Comparison of ENCODE assay signal across 30 cellular contexts in genomic region chr6:79522609-79523008, GRCh38.
"Had no signal": no experiment of that assay in that cellular context is flagged by ENCODE, and none has a peak within 500 bp of the region (broad histone marks: within the 10 kb centered on the region; RNA-seq: fewer than 3 reads in every experiment).

No MANE protein-coding gene starts in this region.

- H3K9ac ChIP-seq: parathyroid adenoma had no signal

- H3K36me3 ChIP-seq: ovary, spleen, suprapubic skin, thoracic aorta, thyroid gland, upper lobe of right lung, vagina had no signal

- FAIRE-seq: urothelium cell line had no signal

- ATAC-seq: naive thymus-derived CD8-positive, alpha-beta T cell; natural killer cell treated with Interleukin-12 subunit alpha and Interleukin-12 subunit beta and Interleukin-15 and Interleukin-18, amount 100 ng/mL, for 72 hours; psoas muscle; right cardiac atrium; sciatic nerve; stimulated activated memory B cell treated with anti-CD40 and anti-IgM and Interleukin-4, amounts not matched to agents 10 μg/mL and 1 μg/mL and 100 μg/mL, for 72 hours; stimulated activated naive CD8-positive, alpha-beta T cell treated with anti-CD3 and anti-CD28 coated beads, Interleukin-15, amount 100 ng/mL, for 72 hours; stimulated activated naive CD8-positive, alpha-beta T cell treated with anti-CD3 and anti-CD28 coated beads, Interleukin-15, Interleukin-2, amounts not matched to agents 100 U/mL and 50 U/mL, for 24 hours; upper lobe of right lung had no signal

- H3K27ac ChIP-seq: ovary, parathyroid adenoma, psoas muscle, skin epidermis, spleen, suprapubic skin, thoracic aorta, thyroid gland, tibial nerve, upper lobe of right lung, vagina had no signal

- H3K4me2 ChIP-seq: smooth muscle cell had no signal

- DNase-seq: naive B cell; naive thymus-derived CD8-positive, alpha-beta T cell; nephron progenitor cell; occipital lobe; ovary; psoas muscle; right cardiac atrium; spleen; stimulated activated CD4-positive, alpha-beta T cell treated with anti-CD3 and anti-CD28 coated beads, Interleukin-12 subunit alpha, Interleukin-12 subunit beta, amount 100 ng/mL, for 4 hours; stimulated activated CD4-positive, alpha-beta T cell treated with anti-CD3 and anti-CD28 coated beads, Interleukin-1b, Interleukin-23, amount 100 ng/mL, for 48 hours; stimulated activated CD4-positive, alpha-beta T cell treated with anti-CD3 and anti-CD28 coated beads, Interleukin-4, amount 100 ng/mL, for 1 hour; stimulated activated CD4-positive, alpha-beta T cell treated with anti-CD3 and anti-CD28 coated beads, Interleukin-4, amount 100 ng/mL, for 4 hours; stimulated activated CD8-positive, alpha-beta memory T cell treated with anti-CD3 and anti-CD28 coated beads, Interleukin-4, amount 100 ng/mL, for 48 hours; stimulated activated naive CD4-positive, alpha-beta T cell; stimulated activated naive CD8-positive, alpha-beta T cell treated with anti-CD3 and anti-CD28 coated beads, Interleukin-15, amount 100 ng/mL, for 72 hours; stimulated activated naive CD8-positive, alpha-beta T cell treated with anti-CD3 and anti-CD28 coated beads, Interleukin-15, Interleukin-2, amounts not matched to agents 100 U/mL and 50 U/mL, for 24 hours; substantia nigra; thyroid gland; upper lobe of right lung had no signal

- H3K27me3 ChIP-seq: ovary, spleen, suprapubic skin, thyroid gland, tibial nerve, upper lobe of right lung, vagina had no signal

- H3K9me3 ChIP-seq: ovary, psoas muscle, spleen, suprapubic skin, thoracic aorta, thyroid gland, upper lobe of right lung, vagina had no signal

- H3K4me3 ChIP-seq: ovary, psoas muscle, skin epidermis, smooth muscle cell, spleen, suprapubic skin, thoracic aorta, thyroid gland, tibial nerve, upper lobe of right lung, vagina had no signal

- H3K4me1 ChIP-seq: psoas muscle, spleen, thyroid gland, upper lobe of right lung, vagina had no signal

- H2AFZ ChIP-seq: parathyroid adenoma had no signal
